ENCODE assay signal across 13 cellular contexts in the genomic region with DNA sequence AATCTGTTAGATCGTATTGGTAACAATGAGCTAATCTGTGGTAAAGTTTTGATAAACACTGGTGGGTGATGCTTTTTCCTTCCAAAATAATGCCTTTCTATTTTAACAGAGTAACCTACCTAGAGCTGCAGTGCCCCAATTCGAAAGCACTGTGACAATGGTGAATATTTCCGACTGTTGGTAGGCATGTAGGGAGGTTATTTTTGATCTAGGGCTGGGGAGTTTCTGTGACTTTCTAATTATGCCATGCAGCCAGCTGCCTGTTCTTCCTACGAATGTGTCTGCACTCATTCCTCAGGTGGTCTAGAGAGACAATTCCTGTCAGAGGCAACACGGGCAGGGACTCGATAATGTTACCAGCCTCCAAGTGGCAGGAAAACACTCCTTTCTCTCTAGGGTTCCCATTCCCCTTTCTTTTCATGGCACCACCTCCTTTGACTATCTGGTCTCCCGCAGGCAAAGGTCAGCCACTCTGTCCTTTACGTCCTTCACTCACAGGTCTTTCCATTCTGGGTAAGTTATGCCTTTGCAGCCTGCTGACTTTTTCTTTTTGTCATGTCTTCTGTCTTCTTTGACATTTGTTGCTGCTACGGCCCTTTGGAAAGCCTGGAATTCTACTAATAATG.
"Had no signal": no experiment of that assay in that cellular context is flagged by ENCODE, and none has a peak within 500 bp of the region (broad histone marks: within the 10 kb centered on the region; RNA-seq: fewer than 3 reads in every experiment).

No MANE protein-coding gene starts in this region.

- H3K27ac ChIP-seq: cardiac muscle cell, ovary, tibial nerve had no signal

- H3K9me3 ChIP-seq: ovary, tibial nerve had no signal

- H3K9me3 Mint-ChIP-seq: activated B cell treated with CpG ODN at 0.5 μM for 24 hours; activated CD4-positive, alpha-beta T cell treated with anti-CD3 and anti-CD28 coated beads, Interleukin-2, amount 10 ng/mL, durations not matched to agents 24 days and 14 days; activated naive CD4-positive, alpha-beta T cell treated with anti-CD3 and anti-CD28 coated beads for 36 hours; activated T-helper 17 cell treated with anti-CD3 and anti-CD28 coated beads, Interleukin-2, amount 50 U/mL, for 72 hours; natural killer cell; stimulated activated effector memory CD8-positive, alpha-beta T cell treated with anti-CD3 and anti-CD28 coated beads, Interleukin-12 subunit alpha, Interleukin-12 subunit beta, amount 100 ng/mL, for 72 hours had no signal

- H3K4me3 Mint-ChIP-seq: activated B cell treated with CpG ODN at 0.5 μM for 24 hours; activated CD4-positive, alpha-beta T cell treated with anti-CD3 and anti-CD28 coated beads, Interleukin-2, amount 10 ng/mL, durations not matched to agents 24 days and 14 days; activated naive CD4-positive, alpha-beta T cell treated with anti-CD3 and anti-CD28 coated beads for 36 hours; activated T-helper 17 cell treated with anti-CD3 and anti-CD28 coated beads, Interleukin-2, amount 50 U/mL, for 72 hours; natural killer cell; stimulated activated effector memory CD8-positive, alpha-beta T cell treated with anti-CD3 and anti-CD28 coated beads, Interleukin-12 subunit alpha, Interleukin-12 subunit beta, amount 100 ng/mL, for 72 hours had no signal

- H3K27ac Mint-ChIP-seq: activated B cell treated with CpG ODN at 0.5 μM for 24 hours; activated CD4-positive, alpha-beta T cell treated with anti-CD3 and anti-CD28 coated beads, Interleukin-2, amount 10 ng/mL, durations not matched to agents 24 days and 14 days; activated naive CD4-positive, alpha-beta T cell treated with anti-CD3 and anti-CD28 coated beads for 36 hours; activated T-helper 17 cell treated with anti-CD3 and anti-CD28 coated beads, Interleukin-2, amount 50 U/mL, for 72 hours; natural killer cell; stimulated activated effector memory CD8-positive, alpha-beta T cell treated with anti-CD3 and anti-CD28 coated beads, Interleukin-12 subunit alpha, Interleukin-12 subunit beta, amount 100 ng/mL, for 72 hours had no signal

- H3K4me3 ChIP-seq: cardiac muscle cell, lung, ovary, tibial nerve had no signal

- H3K4me1 Mint-ChIP-seq: activated B cell treated with CpG ODN at 0.5 μM for 24 hours; activated CD4-positive, alpha-beta T cell treated with anti-CD3 and anti-CD28 coated beads, Interleukin-2, amount 10 ng/mL, durations not matched to agents 24 days and 14 days; activated T-helper 17 cell treated with anti-CD3 and anti-CD28 coated beads, Interleukin-2, amount 50 U/mL, for 72 hours; natural killer cell; stimulated activated effector memory CD8-positive, alpha-beta T cell treated with anti-CD3 and anti-CD28 coated beads, Interleukin-12 subunit alpha, Interleukin-12 subunit beta, amount 100 ng/mL, for 72 hours had no signal

- H3K36me3 Mint-ChIP-seq: natural killer cell; stimulated activated effector memory CD8-positive, alpha-beta T cell treated with anti-CD3 and anti-CD28 coated beads, Interleukin-12 subunit alpha, Interleukin-12 subunit beta, amount 100 ng/mL, for 72 hours had no signal

- ATAC-seq: activated T-helper 17 cell treated with anti-CD3 and anti-CD28 coated beads, Interleukin-2, amount 50 U/mL, for 72 hours; natural killer cell; SK-N-SH treated with all-trans-retinoic acid at 6 μM for 48 hours; stimulated activated effector memory CD8-positive, alpha-beta T cell treated with anti-CD3 and anti-CD28 coated beads, Interleukin-12 subunit alpha, Interleukin-12 subunit beta, amount 100 ng/mL, for 72 hours had no signal

- H3K36me3 ChIP-seq: cardiac muscle cell, ovary, tibial nerve had no signal

- H3K27me3 Mint-ChIP-seq: activated B cell treated with CpG ODN at 0.5 μM for 24 hours had no signal

- DNase-seq: activated B cell treated with CpG ODN at 0.5 μM for 24 hours; activated CD4-positive, alpha-beta T cell treated with anti-CD3 and anti-CD28 coated beads, Interleukin-2, amount 10 ng/mL, durations not matched to agents 24 days and 14 days; activated naive CD4-positive, alpha-beta T cell treated with anti-CD3 and anti-CD28 coated beads for 36 hours; effector CD4-positive, alpha-beta T cell; foreskin melanocyte; natural killer cell; ovary had no signal

- H3K27me3 ChIP-seq: cardiac muscle cell, ovary, tibial nerve had no signal

- H3K4me1 ChIP-seq: tibial nerve had no signal
